ENCODE assay signal across 11 cellular contexts in genomic region chr7:2116086-2116810, GRCh38.
DNase-seq lines count a peak whose midpoint lies in the region; ATAC-seq and TF ChIP-seq lines count a peak whose summit lies in the region.
"Had no signal": no experiment of that assay in that cellular context is flagged by ENCODE, and none has a peak within 500 bp of the region (broad histone marks: within the 10 kb centered on the region; RNA-seq: fewer than 3 reads in every experiment).

No MANE protein-coding gene starts in this region.

- peaks cover 23% of the 10 kb centered on the region for H3K4me1 Mint-ChIP-seq in nephron
- peaks cover 48 to 63% of the 10 kb centered on the region in 2 donors for H3K4me1 Mint-ChIP-seq in immature natural killer cell

- ATAC-seq in GM19467 (IDR thresholded peaks at IDR 0.05; ENCODE audit: unreplicated experiment): no peak
- ATAC-seq: activated naive CD8-positive, alpha-beta T cell treated with anti-CD3 and anti-CD28 coated beads, Interleukin-2, amount 50 U/mL, for 24 hours had no signal

- TF ChIP-seq CTCF in dorsolateral prefrontal cortex (IDR thresholded peaks at IDR 0.05 in 54 of 56, conservative IDR thresholded peaks at IDR 0.05 in 2 of 56; ENCODE audit: low read depth in 1 of 56, partially characterized antibody in 56 of 56) (no peak), nephron (IDR thresholded peaks at IDR 0.05; ENCODE audit: unreplicated experiment in 3 of 3) (no peak)

- H3K36me3 Mint-ChIP-seq in nephron (ENCODE audit: low read depth) (peaks cover 32% of the 10 kb centered on the region), immature natural killer cell (peaks cover 4 to 13% (median 6%) of the 10 kb centered on the region in 3 donors)

- H3K27ac ChIP-seq in dorsolateral prefrontal cortex: peak overlapping the region in 58 of 59 donors; percentile 1 to 93 (median 83)

- no peaks in the 10 kb centered on the region for H3K27me3 ChIP-seq in dorsolateral prefrontal cortex

- H3K27ac Mint-ChIP-seq in nephron: peak overlapping the region in 2 of 3 experiments; percentile 22 to 63
- peak overlapping the region in 1 of 6 donors; percentile 25 for H3K27ac Mint-ChIP-seq in immature natural killer cell
- H3K27ac Mint-ChIP-seq: activated naive CD8-positive, alpha-beta T cell treated with anti-CD3 and anti-CD28 coated beads, Interleukin-2, amount 50 U/mL, for 24 hours had no signal

- H3K4me3 ChIP-seq in dorsolateral prefrontal cortex: peak overlapping the region in 1 of 59 donors; percentile 8

- peaks cover 5% of the 10 kb centered on the region for H3K27me3 Mint-ChIP-seq in nephron (ENCODE audit: low read depth)
- H3K27me3 Mint-ChIP-seq in immature natural killer cell (ENCODE audit: low read depth in 3 of 3): peaks cover 2 to 17% (median 7%) of the 10 kb centered on the region in 3 donors
- H3K27me3 Mint-ChIP-seq: activated naive CD8-positive, alpha-beta T cell treated with anti-CD3 and anti-CD28 coated beads, Interleukin-2, amount 50 U/mL, for 24 hours had no signal

- no peak overlapping the region for H3K4me3 Mint-ChIP-seq in nephron
- peak overlapping the region in 1 of 5 donors; percentile 11 for H3K4me3 Mint-ChIP-seq in immature natural killer cell
- H3K4me3 Mint-ChIP-seq: activated naive CD8-positive, alpha-beta T cell treated with anti-CD3 and anti-CD28 coated beads, Interleukin-2, amount 50 U/mL, for 24 hours had no signal

- intact Hi-C loops in dorsolateral prefrontal cortex (cut with DNase I): no loop called here

- peak; percentile 57 for DNase-seq in DMS79 (lab: John Stamatoyannopoulos, UW)
- DNase-seq in NCI-H345 (lab: John Stamatoyannopoulos, UW): peak; percentile 39
- DNase-seq in dorsolateral prefrontal cortex: peak in 7 of 10 donors; percentile 61 to 86 (median 70)
- no peak for DNase-seq in immature natural killer cell
- no peak for DNase-seq in GOT3 (lab: John Stamatoyannopoulos, UW)
- DNase-seq in activated CD4-positive, alpha-beta T cell treated with anti-CD3 and anti-CD28 coated beads for 4 hours: no peak
- DNase-seq: activated CD4-positive, alpha-beta T cell treated with anti-CD3 and anti-CD28 coated beads for 1 hour; activated naive CD8-positive, alpha-beta T cell treated with anti-CD3 and anti-CD28 coated beads, Interleukin-2, amount 50 U/mL, for 24 hours; foreskin melanocyte had no signal

- no peaks in the 10 kb centered on the region for H3K9me3 Mint-ChIP-seq in nephron
- no peaks in the 10 kb centered on the region for H3K9me3 Mint-ChIP-seq in immature natural killer cell
- H3K9me3 Mint-ChIP-seq: activated naive CD8-positive, alpha-beta T cell treated with anti-CD3 and anti-CD28 coated beads, Interleukin-2, amount 50 U/mL, for 24 hours had no signal

Comparison
In these comparisons a context has a peak if more than half of its experiments do, and no peak if none do; other contexts are left out.
1. DNase-seq: peak in DMS79 (single experiment), NCI-H345 (single experiment) and dorsolateral prefrontal cortex (7 of 10); none in immature natural killer cell (0 of 3), GOT3 (single experiment) and activated CD4-positive, alpha-beta T cell treated with anti-CD3 and anti-CD28 coated beads for 4 hours (0 of 2).